ENCODE assay signal across 1 cellular context in the genomic region with DNA sequence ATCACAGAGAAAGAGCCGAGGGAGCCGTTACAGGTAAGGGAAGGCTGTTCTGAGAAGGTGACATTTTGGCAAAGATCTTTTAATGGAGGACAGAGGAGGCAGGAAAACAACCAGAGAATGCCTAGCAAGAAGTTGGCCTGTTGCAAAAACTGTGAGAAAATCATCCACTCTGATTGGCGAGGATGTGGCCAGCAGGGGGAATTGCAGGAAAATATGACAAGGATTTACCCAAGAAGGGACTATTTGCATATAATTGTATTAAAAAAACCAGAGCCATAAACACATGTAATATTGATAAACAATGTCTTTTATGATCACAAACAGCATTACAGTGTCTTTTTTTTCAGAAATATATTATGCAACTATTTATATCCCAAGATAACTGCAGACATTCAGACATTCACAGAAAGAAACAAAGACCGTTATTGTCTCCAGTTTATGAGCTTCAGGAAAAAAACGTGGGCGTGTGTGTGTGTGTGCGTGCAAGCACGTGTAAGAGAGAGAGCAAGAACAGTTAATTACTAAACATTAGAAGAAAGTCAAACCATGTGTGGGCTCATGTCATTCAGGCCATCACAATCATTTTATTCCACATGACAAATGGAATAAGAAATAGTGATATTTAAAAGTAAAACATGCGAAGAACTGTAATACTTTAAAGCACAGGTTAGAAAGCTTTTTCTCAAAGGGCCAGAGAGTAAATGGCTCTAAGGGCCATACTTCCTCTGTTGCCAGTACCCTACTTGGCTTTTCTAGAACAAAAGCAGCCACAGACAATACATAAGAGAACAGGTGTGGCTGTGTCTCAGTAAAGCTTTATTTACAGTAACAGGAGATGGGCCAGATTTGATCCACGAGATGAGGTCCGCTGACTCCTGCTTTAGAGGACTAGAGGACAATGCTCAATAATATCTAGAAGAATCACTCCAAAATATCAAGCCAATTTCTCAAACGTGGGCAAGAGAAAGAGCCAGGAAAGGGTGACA.
TF ChIP-seq lines count a peak whose summit lies in the region.

No MANE protein-coding gene starts in this region.

TF ChIP-seq in GM23338, 12 proteins besides CTCF, POLR2A, EP300 and RAD21 (continued from another document):
- TF ChIP-seq, protein P1, sequence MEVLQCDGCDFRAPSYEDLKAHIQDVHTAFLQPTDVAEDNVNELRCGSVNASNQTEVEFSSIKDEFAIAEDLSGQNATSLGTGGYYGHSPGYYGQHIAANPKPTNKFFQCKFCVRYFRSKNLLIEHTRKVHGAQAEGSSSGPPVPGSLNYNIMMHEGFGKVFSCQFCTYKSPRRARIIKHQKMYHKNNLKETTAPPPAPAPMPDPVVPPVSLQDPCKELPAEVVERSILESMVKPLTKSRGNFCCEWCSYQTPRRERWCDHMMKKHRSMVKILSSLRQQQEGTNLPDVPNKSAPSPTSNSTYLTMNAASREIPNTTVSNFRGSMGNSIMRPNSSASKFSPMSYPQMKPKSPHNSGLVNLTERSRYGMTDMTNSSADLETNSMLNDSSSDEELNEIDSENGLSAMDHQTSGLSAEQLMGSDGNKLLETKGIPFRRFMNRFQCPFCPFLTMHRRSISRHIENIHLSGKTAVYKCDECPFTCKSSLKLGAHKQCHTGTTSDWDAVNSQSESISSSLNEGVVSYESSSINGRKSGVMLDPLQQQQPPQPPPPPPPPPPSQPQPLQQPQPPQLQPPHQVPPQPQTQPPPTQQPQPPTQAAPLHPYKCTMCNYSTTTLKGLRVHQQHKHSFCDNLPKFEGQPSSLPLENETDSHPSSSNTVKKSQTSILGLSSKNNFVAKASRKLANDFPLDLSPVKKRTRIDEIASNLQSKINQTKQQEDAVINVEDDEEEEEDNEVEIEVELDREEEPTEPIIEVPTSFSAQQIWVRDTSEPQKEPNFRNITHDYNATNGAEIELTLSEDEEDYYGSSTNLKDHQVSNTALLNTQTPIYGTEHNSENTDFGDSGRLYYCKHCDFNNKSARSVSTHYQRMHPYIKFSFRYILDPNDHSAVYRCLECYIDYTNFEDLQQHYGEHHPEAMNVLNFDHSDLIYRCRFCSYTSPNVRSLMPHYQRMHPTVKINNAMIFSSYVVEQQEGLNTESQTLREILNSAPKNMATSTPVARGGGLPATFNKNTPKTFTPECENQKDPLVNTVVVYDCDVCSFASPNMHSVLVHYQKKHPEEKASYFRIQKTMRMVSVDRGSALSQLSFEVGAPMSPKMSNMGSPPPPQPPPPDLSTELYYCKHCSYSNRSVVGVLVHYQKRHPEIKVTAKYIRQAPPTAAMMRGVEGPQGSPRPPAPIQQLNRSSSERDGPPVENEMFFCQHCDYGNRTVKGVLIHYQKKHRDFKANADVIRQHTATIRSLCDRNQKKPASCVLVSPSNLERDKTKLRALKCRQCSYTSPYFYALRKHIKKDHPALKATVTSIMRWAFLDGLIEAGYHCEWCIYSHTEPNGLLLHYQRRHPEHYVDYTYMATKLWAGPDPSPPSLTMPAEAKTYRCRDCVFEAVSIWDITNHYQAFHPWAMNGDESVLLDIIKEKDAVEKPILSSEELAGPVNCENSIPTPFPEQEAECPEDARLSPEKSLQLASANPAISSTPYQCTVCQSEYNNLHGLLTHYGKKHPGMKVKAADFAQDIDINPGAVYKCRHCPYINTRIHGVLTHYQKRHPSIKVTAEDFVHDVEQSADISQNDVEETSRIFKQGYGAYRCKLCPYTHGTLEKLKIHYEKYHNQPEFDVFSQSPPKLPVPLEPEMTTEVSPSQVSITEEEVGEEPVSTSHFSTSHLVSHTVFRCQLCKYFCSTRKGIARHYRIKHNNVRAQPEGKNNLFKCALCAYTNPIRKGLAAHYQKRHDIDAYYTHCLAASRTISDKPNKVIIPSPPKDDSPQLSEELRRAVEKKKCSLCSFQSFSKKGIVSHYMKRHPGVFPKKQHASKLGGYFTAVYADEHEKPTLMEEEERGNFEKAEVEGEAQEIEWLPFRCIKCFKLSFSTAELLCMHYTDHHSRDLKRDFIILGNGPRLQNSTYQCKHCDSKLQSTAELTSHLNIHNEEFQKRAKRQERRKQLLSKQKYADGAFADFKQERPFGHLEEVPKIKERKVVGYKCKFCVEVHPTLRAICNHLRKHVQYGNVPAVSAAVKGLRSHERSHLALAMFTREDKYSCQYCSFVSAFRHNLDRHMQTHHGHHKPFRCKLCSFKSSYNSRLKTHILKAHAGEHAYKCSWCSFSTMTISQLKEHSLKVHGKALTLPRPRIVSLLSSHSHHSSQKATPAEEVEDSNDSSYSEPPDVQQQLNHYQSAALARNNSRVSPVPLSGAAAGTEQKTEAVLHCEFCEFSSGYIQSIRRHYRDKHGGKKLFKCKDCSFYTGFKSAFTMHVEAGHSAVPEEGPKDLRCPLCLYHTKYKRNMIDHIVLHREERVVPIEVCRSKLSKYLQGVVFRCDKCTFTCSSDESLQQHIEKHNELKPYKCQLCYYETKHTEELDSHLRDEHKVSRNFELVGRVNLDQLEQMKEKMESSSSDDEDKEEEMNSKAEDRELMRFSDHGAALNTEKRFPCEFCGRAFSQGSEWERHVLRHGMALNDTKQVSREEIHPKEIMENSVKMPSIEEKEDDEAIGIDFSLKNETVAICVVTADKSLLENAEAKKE (CRISPR knock-in tag; IDR thresholded peaks at IDR 0.05), result no peak
- TF ChIP-seq JUNB (IDR thresholded peaks at IDR 0.05; ENCODE audit: unreplicated experiment) (no peak), ZNF331 (CRISPR knock-in tag; IDR thresholded peaks at IDR 0.05; ENCODE audit: low read depth) (no peak), CREB1 (CRISPR knock-in tag; IDR thresholded peaks at IDR 0.05; ENCODE audit: low read depth) (no peak)
